Comparison of ENCODE assay signal across 18 cellular contexts in genomic region chr21:46156678-46157077, GRCh38. TPM values are rescaled to one million over a fixed set of nuclear protein-coding genes. Genes with fewer than 3 reads are reported as not detected.
DNase-seq lines count a peak whose midpoint lies in the region; ATAC-seq and TF ChIP-seq lines count a peak whose summit lies in the region.
"Had no signal": no experiment of that assay in that cellular context is flagged by ENCODE, and none has a peak within 500 bp of the region (broad histone marks: within the 10 kb centered on the region; RNA-seq: fewer than 3 reads in every experiment).

No MANE protein-coding gene starts in this region.

- POLR2A ChIA-PET in activated B cell treated with CpG ODN at 0.5 μM for 24 hours (lab: Charles Lee) = no interaction called here

- H3K9me3 Mint-ChIP-seq in activated B cell treated with CpG ODN at 0.5 μM for 24 hours (no peaks in the 10 kb centered on the region), CD14-positive monocyte (peaks cover 0 to 3% (median 0%) of the 10 kb centered on the region in 7 donors)

- intact Hi-C loops in cardiac septum (cut with DNase I) = no loop called here
- intact Hi-C loops in left ventricle myocardium inferior (cut with micrococcal nuclease) = no loop called here
- intact Hi-C loops in activated B cell treated with CpG ODN at 0.5 μM for 24 hours (cut with micrococcal nuclease) = no loop called here
- intact Hi-C loops in CD14-positive monocyte (cut with micrococcal nuclease) = no loop called here

- H3K4me1 ChIP-seq in left ventricle myocardium inferior = peaks cover 16% of the 10 kb centered on the region

- H3K36me3 Mint-ChIP-seq in activated B cell treated with CpG ODN at 0.5 μM for 24 hours (ENCODE audit: low read depth) = peaks cover 2% of the 10 kb centered on the region
- no peaks in the 10 kb centered on the region for H3K36me3 Mint-ChIP-seq in CD14-positive monocyte

- H3K4me1 Mint-ChIP-seq in activated B cell treated with CpG ODN at 0.5 μM for 24 hours (peaks cover 2% of the 10 kb centered on the region), CD14-positive monocyte (no peaks in the 10 kb centered on the region)

- H3K4me3 ChIP-seq in left ventricle myocardium inferior = no peak overlapping the region
- H3K4me3 ChIP-seq: Peyer's patch had no signal

- no peaks in the 10 kb centered on the region for H3K27me3 Mint-ChIP-seq in activated B cell treated with CpG ODN at 0.5 μM for 24 hours
- H3K27me3 Mint-ChIP-seq in CD14-positive monocyte (ENCODE audit: low read depth in 3 of 3) = peaks cover 0 to 4% (median 0%) of the 10 kb centered on the region in 3 donors

- H3K27ac Mint-ChIP-seq in activated B cell treated with CpG ODN at 0.5 μM for 24 hours (no peak overlapping the region), CD14-positive monocyte (no peak overlapping the region)

- H3K27ac ChIP-seq in left ventricle myocardium inferior (replicated peaks) = no peak overlapping the region
- H3K27ac ChIP-seq: C4-2B, KMS-11, Peyer's patch had no signal

- H3K36me3 ChIP-seq in left ventricle myocardium inferior = peaks cover 7% of the 10 kb centered on the region
- H3K36me3 ChIP-seq: Peyer's patch had no signal

- no peaks in the 10 kb centered on the region for H3K27me3 ChIP-seq in left ventricle myocardium inferior (ENCODE audit: low read depth)

- TF ChIP-seq CTCF in left ventricle myocardium inferior (IDR thresholded peaks at IDR 0.05; ENCODE audit: borderline replicate concordance) (no peak), activated B cell treated with CpG ODN at 0.5 μM for 24 hours (IDR thresholded peaks at IDR 0.05) (no peak), CD14-positive monocyte (IDR thresholded peaks at IDR 0.05) (no peak)

- DNase-seq in cardiac septum (ENCODE audit: low spot score) (peak; percentile 46), left ventricle myocardium inferior (no peak), activated B cell treated with CpG ODN at 0.5 μM for 24 hours (peak; percentile 7), left lobe of liver (ENCODE audit: low spot score) (peak; percentile 45), NCI-H2107 (lab: John Stamatoyannopoulos, UW) (no peak), CD14-positive monocyte (ENCODE audit: low spot score) (no peak)
- DNase-seq in stimulated activated CD8-positive, alpha-beta memory T cell treated with anti-CD3 and anti-CD28 coated beads, Interleukin-4, amount 100 ng/mL, for 48 hours = peak; percentile 21
- DNase-seq: EL, NCI-H1092, NCI-H146, NCI-H2081, NCI-H2227 treated with DMSO at 0.1 percent for 48 hours, NCI-H524, SHP77 had no signal

- no peak overlapping the region for H3K4me3 Mint-ChIP-seq in activated B cell treated with CpG ODN at 0.5 μM for 24 hours
- no peak overlapping the region for H3K4me3 Mint-ChIP-seq in CD14-positive monocyte

- H3K9me3 ChIP-seq in left ventricle myocardium inferior (replicated peaks) = no peaks in the 10 kb centered on the region
- H3K9me3 ChIP-seq: Peyer's patch had no signal

- ATAC-seq in activated B cell treated with CpG ODN at 0.5 μM for 24 hours (ENCODE audit: low read depth) = no peak
- no peak for ATAC-seq in left lobe of liver

- CTCF ChIA-PET in activated B cell treated with CpG ODN at 0.5 μM for 24 hours (lab: Charles Lee) = no interaction called here

RNA-seq across cellular contexts. Expression of gene FTCD, which starts 1.3 kb away (rescaled TPM):
- total RNA-seq in cardiac septum (0.83 TPM), left ventricle myocardium inferior (2.2 TPM), activated B cell treated with CpG ODN at 0.5 μM for 24 hours (0.69 and 0.73 TPM in 2 replicates), left lobe of liver (668 TPM)
- polyA plus RNA-seq in CD14-positive monocyte = not detected
- total RNA-seq: MCF 10A had no signal

RNA-seq across cellular contexts. Expression of gene SPATC1L, which starts 27.6 kb away (rescaled TPM):
- total RNA-seq in cardiac septum (7.3 TPM), left ventricle myocardium inferior (7.0 TPM), activated B cell treated with CpG ODN at 0.5 μM for 24 hours (7.5 and 7.9 TPM in 2 replicates), left lobe of liver (0.40 TPM)
- 1 to 10 TPM; 3.3 to 5.8 TPM for polyA plus RNA-seq in CD14-positive monocyte

RNA-seq across cellular contexts. Expression of gene COL6A2, which starts 58.8 kb away (rescaled TPM):
- total RNA-seq in cardiac septum = 157 TPM
- total RNA-seq in left ventricle myocardium inferior = 157 TPM
- 0.40 and 1.4 TPM in 2 replicates for total RNA-seq in activated B cell treated with CpG ODN at 0.5 μM for 24 hours
- total RNA-seq in left lobe of liver = 34.9 TPM
- polyA plus RNA-seq in CD14-positive monocyte = not detected

Comparison
In these comparisons a context has a peak if more than half of its experiments do, and no peak if none do; other contexts are left out.
1. DNase-seq: peak in cardiac septum (single experiment), activated B cell treated with CpG ODN at 0.5 μM for 24 hours (single experiment), left lobe of liver (single experiment) and stimulated activated CD8-positive, alpha-beta memory T cell treated with anti-CD3 and anti-CD28 coated beads, Interleukin-4, amount 100 ng/mL, for 48 hours (single experiment); none in left ventricle myocardium inferior (single experiment), NCI-H2107 (single experiment) and CD14-positive monocyte (single experiment).
2. RNA of gene FTCD, which starts 1.3 kb away (total RNA-seq): 668 TPM in left lobe of liver (single experiment); 2.2 TPM in left ventricle myocardium inferior (single experiment), 0.83 TPM in cardiac septum (single experiment) and 0.69 to 0.73 TPM in activated B cell treated with CpG ODN at 0.5 μM for 24 hours; every median in the first group is over 100 times any median in the second.
3. RNA of gene COL6A2, which starts 58.8 kb away (total RNA-seq): 157 TPM in cardiac septum (single experiment), 157 TPM in left ventricle myocardium inferior (single experiment) and 34.9 TPM in left lobe of liver (single experiment); 0.40 to 1.4 TPM in activated B cell treated with CpG ODN at 0.5 μM for 24 hours; every median in the first group is over 10 times any median in the second.